In the genomic region with DNA sequence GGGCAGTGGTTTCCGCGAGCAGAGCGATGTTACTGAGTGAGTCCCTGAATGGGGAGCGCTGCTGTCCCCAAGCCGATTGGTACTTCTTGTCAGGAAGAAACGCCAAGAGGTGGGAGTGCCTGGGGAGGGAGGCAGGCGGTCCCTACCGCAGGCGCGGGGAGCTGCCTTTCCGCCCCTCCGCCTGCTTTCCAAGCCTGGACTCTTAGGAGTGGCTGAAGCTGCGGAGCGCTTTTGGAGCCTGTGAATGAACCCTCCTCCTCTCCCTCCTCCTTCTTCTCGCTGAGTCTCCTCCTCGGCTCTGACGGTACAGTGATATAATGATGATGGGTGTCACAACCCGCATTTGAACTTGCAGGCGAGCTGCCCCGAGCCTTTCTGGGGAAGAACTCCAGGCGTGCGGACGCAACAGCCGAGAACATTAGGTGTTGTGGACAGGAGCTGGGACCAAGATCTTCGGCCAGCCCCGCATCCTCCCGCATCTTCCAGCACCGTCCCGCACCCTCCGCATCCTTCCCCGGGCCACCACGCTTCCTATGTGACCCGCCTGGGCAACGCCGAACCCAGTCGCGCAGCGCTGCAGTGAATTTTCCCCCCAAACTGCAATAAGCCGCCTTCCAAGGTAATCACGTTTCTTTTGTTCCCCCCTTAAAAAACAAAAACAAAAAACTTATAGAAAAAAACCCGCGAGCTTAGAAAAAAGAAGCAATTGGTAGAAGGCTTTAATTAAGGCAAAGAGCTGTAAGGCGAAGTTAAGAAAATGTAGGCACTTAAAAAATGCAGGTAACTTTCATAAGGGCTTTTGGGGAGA, we compare ENCODE assay signal across 8 cellular contexts. TPM values are rescaled to one million over a fixed set of nuclear protein-coding genes. Genes with fewer than 3 reads are reported as not detected.
DNase-seq lines count a peak whose midpoint lies in the region; ATAC-seq lines count a peak whose summit lies in the region.

A gene (plus strand): TSS at position 340 of the 808 bp plus-strand sequence. CDS start 11,775 bp downstream, outside the sequence.

- no peaks in the 10 kb centered on the region for H3K9me3 ChIP-seq in CD8-positive, alpha-beta memory T cell (ENCODE audit: low read length)

- H3K36me3 Mint-ChIP-seq in CD8-positive, alpha-beta memory T cell = no peaks in the 10 kb centered on the region
- H3K36me3 Mint-ChIP-seq in IgD-negative memory B cell = no peaks in the 10 kb centered on the region
- H3K36me3 Mint-ChIP-seq in activated naive CD8-positive, alpha-beta T cell treated with anti-CD3 and anti-CD28 coated beads for 36 hours = peaks cover 2% of the 10 kb centered on the region

- no peak within 1 kb of the TSS for H3K4me3 ChIP-seq in CD8-positive, alpha-beta memory T cell (ENCODE audit: low read length)

- peaks cover 25 to 41% (median 33%) of the 10 kb centered on the region in 3 donors for H3K4me1 Mint-ChIP-seq in CD8-positive, alpha-beta memory T cell
- peaks cover 14 to 30% (median 27%) of the 10 kb centered on the region in 3 donors for H3K4me1 Mint-ChIP-seq in IgD-negative memory B cell
- H3K4me1 Mint-ChIP-seq in activated naive CD8-positive, alpha-beta T cell treated with anti-CD3 and anti-CD28 coated beads for 36 hours = peaks cover 33% of the 10 kb centered on the region

- ATAC-seq in Right ventricle myocardium superior (ENCODE audit: poor library complexity) (peak; percentile 55), HG03280 (IDR thresholded peaks at IDR 0.05; ENCODE audit: unreplicated experiment) (no peak)

- peaks cover 11% of the 10 kb centered on the region for H3K4me1 ChIP-seq in CD8-positive, alpha-beta memory T cell (ENCODE audit: insufficient read depth, low read length)

- CTCF ChIA-PET in CD8-positive, alpha-beta memory T cell (lab: Charles Lee) = no interaction called here

- peaks cover 47% of the 10 kb centered on the region for H3K27me3 ChIP-seq in CD8-positive, alpha-beta memory T cell (ENCODE audit: insufficient read depth, low read length, poor library complexity, severe bottlenecking)

- peak within 1 kb of the TSS in 1 of 8 donors; percentile 12 for H3K27ac Mint-ChIP-seq in CD8-positive, alpha-beta memory T cell
- no peak within 1 kb of the TSS for H3K27ac Mint-ChIP-seq in IgD-negative memory B cell
- no peak within 1 kb of the TSS for H3K27ac Mint-ChIP-seq in activated naive CD8-positive, alpha-beta T cell treated with anti-CD3 and anti-CD28 coated beads for 36 hours

- DNase-seq in CD8-positive, alpha-beta memory T cell = no peak
- no peak for DNase-seq in activated naive CD8-positive, alpha-beta T cell treated with anti-CD3 and anti-CD28 coated beads for 36 hours
- DNase-seq in Right ventricle myocardium superior (peak; percentile 84), nucleus accumbens (lab: John Stamatoyannopoulos, UW) (peak in 40 of 56 donors; percentile 1 to 68 (median 29)), T-helper 9 cell (no peak)
- no peak for DNase-seq in activated CD4-positive, CD25-positive, alpha-beta regulatory T cell (lab: John Stamatoyannopoulos, UW)

- H3K27me3 Mint-ChIP-seq in CD8-positive, alpha-beta memory T cell = peaks cover 60 to 90% of the 10 kb centered on the region in 2 donors
- H3K27me3 Mint-ChIP-seq in IgD-negative memory B cell = peaks cover 66% of the 10 kb centered on the region
- peaks cover 91% of the 10 kb centered on the region for H3K27me3 Mint-ChIP-seq in activated naive CD8-positive, alpha-beta T cell treated with anti-CD3 and anti-CD28 coated beads for 36 hours

- H3K4me3 Mint-ChIP-seq in CD8-positive, alpha-beta memory T cell = peak within 1 kb of the TSS in 6 of 7 donors; percentile 25 to 83 (median 64)
- peak within 1 kb of the TSS; percentile 14 to 81 (median 50) for H3K4me3 Mint-ChIP-seq in IgD-negative memory B cell
- H3K4me3 Mint-ChIP-seq in activated naive CD8-positive, alpha-beta T cell treated with anti-CD3 and anti-CD28 coated beads for 36 hours = peak within 1 kb of the TSS; percentile 61

- intact Hi-C loops in Right ventricle myocardium superior (cut with DNase I) = no loop called here

- POLR2A ChIA-PET in CD8-positive, alpha-beta memory T cell (lab: Charles Lee) = no interaction called here

- peaks cover 0 to 5% (median 0%) of the 10 kb centered on the region in 5 donors for H3K9me3 Mint-ChIP-seq in CD8-positive, alpha-beta memory T cell
- peaks cover 0 to 4% (median 0%) of the 10 kb centered on the region in 3 donors for H3K9me3 Mint-ChIP-seq in IgD-negative memory B cell
- no peaks in the 10 kb centered on the region for H3K9me3 Mint-ChIP-seq in activated naive CD8-positive, alpha-beta T cell treated with anti-CD3 and anti-CD28 coated beads for 36 hours

- H3K27ac ChIP-seq in CD8-positive, alpha-beta memory T cell (ENCODE audit: low read depth, low read length) = no peak within 1 kb of the TSS

- H3K36me3 ChIP-seq in CD8-positive, alpha-beta memory T cell (ENCODE audit: insufficient read depth, low read length) = no peaks in the 10 kb centered on the region

RNA-seq across cellular contexts. Expression of the gene that starts here (rescaled TPM):
- under 1 TPM; 0.24 to 0.33 TPM for total RNA-seq in CD8-positive, alpha-beta memory T cell
- polyA plus RNA-seq in CD8-positive, alpha-beta memory T cell = not detected
- 1.6 TPM for polyA plus RNA-seq in IgD-negative memory B cell
- total RNA-seq in activated naive CD8-positive, alpha-beta T cell treated with anti-CD3 and anti-CD28 coated beads for 36 hours = not detected
- total RNA-seq in Right ventricle myocardium superior = 24.1 TPM

Comparison
In these comparisons a context has a peak if more than half of its experiments do, and no peak if none do; other contexts are left out.
1. RNA of the gene that starts here (total RNA-seq): 24.1 TPM in Right ventricle myocardium superior (single experiment); 0.24 to 0.33 TPM in CD8-positive, alpha-beta memory T cell and not detected in activated naive CD8-positive, alpha-beta T cell treated with anti-CD3 and anti-CD28 coated beads for 36 hours; every median in the first group is over 10 times any median in the second.
2. DNase-seq: peak in Right ventricle myocardium superior (single experiment) and nucleus accumbens (40 of 56); none in CD8-positive, alpha-beta memory T cell (0 of 5), activated naive CD8-positive, alpha-beta T cell treated with anti-CD3 and anti-CD28 coated beads for 36 hours (single experiment), activated CD4-positive, CD25-positive, alpha-beta regulatory T cell (0 of 4) and T-helper 9 cell (single experiment).
3. Peak in every context shown above with its lines, with median percentiles within 50 percentile points of each other: H3K4me3 Mint-ChIP-seq.